Comparison of ENCODE assay signal across 8 cellular contexts in the genomic region with DNA sequence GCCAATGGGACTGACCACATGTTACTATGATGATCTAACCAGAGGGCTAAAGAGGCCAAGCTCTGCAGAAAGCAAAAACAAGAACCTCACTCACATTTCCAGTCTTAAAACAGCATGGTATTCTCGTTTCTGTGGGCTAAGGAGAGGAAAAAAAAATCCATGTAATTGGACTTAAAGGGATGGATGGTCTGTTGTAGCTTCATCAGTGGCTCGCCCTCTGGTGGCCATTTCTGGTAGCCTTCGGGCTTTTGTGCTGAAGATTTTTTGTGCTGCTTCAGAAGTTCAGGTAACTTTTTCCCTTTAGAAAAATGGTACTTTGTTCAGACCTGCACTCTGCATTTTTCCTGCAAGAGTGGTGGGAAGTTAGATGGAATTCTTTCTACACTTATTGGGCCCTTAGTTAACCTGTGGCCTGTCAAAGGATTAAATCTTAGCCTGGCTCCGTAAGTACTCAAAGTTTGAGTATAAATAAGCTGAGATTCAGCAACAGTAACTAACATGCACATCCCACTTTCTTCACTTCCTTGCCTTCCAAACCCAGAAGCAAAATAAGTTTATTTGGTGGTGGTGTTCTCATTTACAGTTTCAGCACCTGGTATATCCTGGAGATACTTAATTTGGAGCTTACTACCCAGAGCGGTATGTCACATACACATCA. TPM values are rescaled to one million over a fixed set of nuclear protein-coding genes. Genes with fewer than 3 reads are reported as not detected.
DNase-seq lines count a peak whose midpoint lies in the region; ATAC-seq and TF ChIP-seq lines count a peak whose summit lies in the region.

No MANE protein-coding gene starts in this region.

- H3K36me3 ChIP-seq in mucosa of descending colon (ENCODE audit: low read depth), result no peaks in the 10 kb centered on the region

- no peaks in the 10 kb centered on the region for H3K4me1 ChIP-seq in mucosa of descending colon (ENCODE audit: low read depth)

- no peak overlapping the region for H3K4me3 Mint-ChIP-seq in activated CD8-positive, alpha-beta T cell treated with anti-CD3 and anti-CD28 coated beads, Interleukin-2, amount 10 ng/mL, durations not matched to agents 7 days and 5 days
- H3K4me3 Mint-ChIP-seq in effector memory CD8-positive, alpha-beta T cell, result no peak overlapping the region

- peak; percentile 34 for DNase-seq in SIG-M5 treated with dmso at 0.1 percent for 504 hours (lab: John Stamatoyannopoulos, UW; ENCODE audit: unreplicated experiment)
- no peak for DNase-seq in SIG-M5 (lab: John Stamatoyannopoulos, UW)
- peak; percentile 14 to 77 for DNase-seq in NCI-H524 (lab: John Stamatoyannopoulos, UW)
- DNase-seq in activated CD8-positive, alpha-beta T cell treated with anti-CD3 and anti-CD28 coated beads, Interleukin-2, amount 10 ng/mL, durations not matched to agents 7 days and 5 days, result peak; percentile 78
- peak; percentile 57 to 60 (median 57) for DNase-seq in effector memory CD8-positive, alpha-beta T cell
- peak in 2 of 3 donors; percentile 74 to 91 for DNase-seq in mucosa of descending colon
- DNase-seq in stimulated activated CD8-positive, alpha-beta memory T cell treated with anti-CD3 and anti-CD28 coated beads, Interleukin-7, amount 100 ng/mL, for 24 hours (ENCODE audit: low read depth), result peak; percentile 53

- H3K27me3 Mint-ChIP-seq in activated CD8-positive, alpha-beta T cell treated with anti-CD3 and anti-CD28 coated beads, Interleukin-2, amount 10 ng/mL, durations not matched to agents 7 days and 5 days (ENCODE audit: low read depth), result no peaks in the 10 kb centered on the region
- H3K27me3 Mint-ChIP-seq in effector memory CD8-positive, alpha-beta T cell, result no peaks in the 10 kb centered on the region

- H3K9me3 Mint-ChIP-seq in activated CD8-positive, alpha-beta T cell treated with anti-CD3 and anti-CD28 coated beads, Interleukin-2, amount 10 ng/mL, durations not matched to agents 7 days and 5 days (ENCODE audit: insufficient read depth), result no peaks in the 10 kb centered on the region
- no peaks in the 10 kb centered on the region for H3K9me3 Mint-ChIP-seq in effector memory CD8-positive, alpha-beta T cell

- peak; percentile 42 for ATAC-seq in activated CD8-positive, alpha-beta T cell treated with anti-CD3 and anti-CD28 coated beads, Interleukin-2, amount 10 ng/mL, durations not matched to agents 7 days and 5 days
- ATAC-seq in effector memory CD8-positive, alpha-beta T cell (replicated peaks), result peak; percentile 56
- ATAC-seq in mucosa of descending colon (peak; percentile 74), HG03095 (IDR thresholded peaks at IDR 0.05; ENCODE audit: unreplicated experiment) (no peak)

- peak overlapping the region; percentile 13 for H3K27ac Mint-ChIP-seq in activated CD8-positive, alpha-beta T cell treated with anti-CD3 and anti-CD28 coated beads, Interleukin-2, amount 10 ng/mL, durations not matched to agents 7 days and 5 days
- no peak overlapping the region for H3K27ac Mint-ChIP-seq in effector memory CD8-positive, alpha-beta T cell

- H3K9me3 ChIP-seq in mucosa of descending colon, result no peaks in the 10 kb centered on the region

- H3K4me3 ChIP-seq in mucosa of descending colon, result no peak overlapping the region

- intact Hi-C loops in mucosa of descending colon (cut with DNase I, micrococcal nuclease), result loop anchor here (5.0 kb wide), 1 partner anchor 431 kb away; no protein-coding TSS in a partner anchor

- peaks cover 21% of the 10 kb centered on the region for H3K4me1 Mint-ChIP-seq in activated CD8-positive, alpha-beta T cell treated with anti-CD3 and anti-CD28 coated beads, Interleukin-2, amount 10 ng/mL, durations not matched to agents 7 days and 5 days (ENCODE audit: low read depth)
- H3K4me1 Mint-ChIP-seq in effector memory CD8-positive, alpha-beta T cell (ENCODE audit: low read depth in 2 of 2), result peaks cover 0 to 3% of the 10 kb centered on the region in 2 donors

- POLR2A ChIA-PET in activated CD8-positive, alpha-beta T cell treated with anti-CD3 and anti-CD28 coated beads, Interleukin-2, amount 10 ng/mL, durations not matched to agents 7 days and 5 days (lab: Charles Lee), result interaction anchor here (0.7 kb wide), 1 partner anchor 21 kb away, joined by 3 read pairs; no protein-coding TSS in a partner anchor

- CTCF ChIA-PET in activated CD8-positive, alpha-beta T cell treated with anti-CD3 and anti-CD28 coated beads, Interleukin-2, amount 10 ng/mL, durations not matched to agents 7 days and 5 days (lab: Charles Lee), result interaction anchor here (0.7 to 4.3 kb wide), 35 partner anchors 9 to 630 kb away, joined by 3 to 113 read pairs (median 4); partner anchors contain the start of genes DCAF4, RBM25 and ZFYVE1

- H3K36me3 Mint-ChIP-seq in activated CD8-positive, alpha-beta T cell treated with anti-CD3 and anti-CD28 coated beads, Interleukin-2, amount 10 ng/mL, durations not matched to agents 7 days and 5 days (ENCODE audit: low read depth), result peaks cover 38% of the 10 kb centered on the region
- peaks cover 29% of the 10 kb centered on the region for H3K36me3 Mint-ChIP-seq in effector memory CD8-positive, alpha-beta T cell (ENCODE audit: insufficient read depth)

- peak; percentile 87 for TF ChIP-seq CTCF in mucosa of descending colon (IDR thresholded peaks at IDR 0.05)

RNA-seq across cellular contexts. Expression of gene DCAF4, which starts 22.3 kb away (rescaled TPM):
- total RNA-seq in activated CD8-positive, alpha-beta T cell treated with anti-CD3 and anti-CD28 coated beads, Interleukin-2, amount 10 ng/mL, durations not matched to agents 7 days and 5 days, result 10 to 100 TPM; 17.5 to 18.1 TPM
- total RNA-seq in mucosa of descending colon, result 10 to 100 TPM; 13.9 to 27.0 (median 15.7) TPM

RNA-seq across cellular contexts. Expression of gene DPF3, which starts 54.7 kb away (rescaled TPM):
- total RNA-seq in activated CD8-positive, alpha-beta T cell treated with anti-CD3 and anti-CD28 coated beads, Interleukin-2, amount 10 ng/mL, durations not matched to agents 7 days and 5 days, result 10 to 100 TPM; 10.3 to 10.7 TPM
- 10 to 100 TPM in 2 of 3 donors, 1 to 10 TPM in 1; 9.3 to 21.9 (median 10.9) TPM for total RNA-seq in mucosa of descending colon
